ENCODE assay signal across 1 cellular context in the genomic region with DNA sequence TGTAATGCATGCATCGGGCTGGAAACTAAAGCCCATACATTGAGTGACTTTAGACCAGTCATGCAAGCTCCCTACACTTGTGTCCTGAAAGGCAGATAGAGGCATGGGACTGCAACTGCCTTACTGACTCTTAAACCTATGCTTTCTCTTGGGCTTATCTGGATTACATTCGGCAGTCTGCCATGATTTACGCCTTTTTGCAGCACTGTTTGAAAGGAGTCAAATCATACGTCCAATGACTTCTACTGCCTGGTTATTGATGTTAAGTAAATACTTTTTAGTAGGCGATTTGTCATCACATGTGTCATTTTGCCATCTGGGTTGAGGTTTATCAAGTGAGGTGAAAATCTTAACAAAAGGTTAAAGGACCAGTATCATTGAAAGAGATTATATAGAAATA.
TF ChIP-seq lines count a peak whose summit lies in the region.

No MANE protein-coding gene starts in this region.

TF ChIP-seq in H1, 55 proteins besides CTCF, POLR2A, EP300 and RAD21:
- TF ChIP-seq EGR1 (IDR thresholded peaks at IDR 0.05; ENCODE audit: borderline replicate concordance, low read depth, low read length) (no peak), JUND (IDR thresholded peaks at IDR 0.05; ENCODE audit: low read length) (no peak), CTBP2 (IDR thresholded peaks at IDR 0.05; ENCODE audit: borderline replicate concordance, insufficient read depth, insufficient read length, low read length) (no peak), BCL11A (IDR thresholded peaks at IDR 0.05; ENCODE audit: low read depth in 2 of 2, low read length in 2 of 2) (no peak), TEAD4 (IDR thresholded peaks at IDR 0.05; ENCODE audit: low read depth, low read length) (no peak), YY1 (IDR thresholded peaks at IDR 0.05; ENCODE audit: low read depth, low read length) (no peak), POU5F1 (IDR thresholded peaks at IDR 0.05; ENCODE audit: low read depth, low read length) (no peak), EZH2 (IDR thresholded peaks at IDR 0.05; ENCODE audit: low read depth, low read length, severe bottlenecking) (no peak), CHD1 (IDR thresholded peaks at IDR 0.05; ENCODE audit: low read depth, low read length) (no peak), ASH2L (IDR thresholded peaks at IDR 0.05; ENCODE audit: low read length) (no peak), GABPA (IDR thresholded peaks at IDR 0.05; ENCODE audit: borderline replicate concordance, insufficient read depth, low read length) (no peak), SP2 (IDR thresholded peaks at IDR 0.05; ENCODE audit: low read length) (no peak), ZNF274 (IDR thresholded peaks at IDR 0.05; ENCODE audit: borderline replicate concordance, extremely low read depth, low read length) (no peak), BRCA1 (IDR thresholded peaks at IDR 0.05; ENCODE audit: low read depth, low read length) (no peak), RNF2 (IDR thresholded peaks at IDR 0.05; ENCODE audit: borderline replicate concordance, low read depth, low read length, missing control alignments, poor library complexity, severe bottlenecking) (no peak), RBBP5 (IDR thresholded peaks at IDR 0.05; ENCODE audit: borderline replicate concordance, low read depth, low read length) (no peak)
TF ChIP-seq in H1: peak in this region for 0.
